8 cellular contexts compared by ENCODE assay signal in the genomic region with DNA sequence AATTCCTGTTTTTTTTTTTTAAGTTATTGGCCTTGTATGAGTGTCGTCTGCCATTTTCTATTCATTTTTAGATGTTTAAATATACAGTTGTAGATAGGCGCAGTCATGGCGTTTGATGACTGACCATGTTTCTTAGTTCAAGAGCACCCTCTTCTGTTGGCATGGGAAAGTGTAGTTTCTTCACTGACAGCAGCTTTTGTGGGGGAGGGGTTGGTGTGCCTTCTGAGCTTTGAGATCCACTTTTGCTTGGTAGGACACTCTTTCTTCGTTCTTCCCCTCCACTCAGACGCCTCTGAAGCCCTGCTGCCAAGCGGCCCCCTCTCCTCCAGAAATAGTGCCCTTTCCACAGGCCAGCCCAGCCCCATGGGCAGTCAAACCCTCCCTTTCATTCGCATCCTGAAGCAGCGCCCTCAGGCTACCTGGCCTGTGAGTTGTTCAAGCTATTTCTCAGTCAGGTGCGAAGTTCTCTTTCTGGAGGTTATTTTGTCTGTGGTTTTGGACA.
DNase-seq lines count a peak whose midpoint lies in the region; ATAC-seq and TF ChIP-seq lines count a peak whose summit lies in the region.

No MANE protein-coding gene starts in this region.

- H3K27ac ChIP-seq in neural progenitor cell: no peak overlapping the region

- no peak overlapping the region for H3K4me3 Mint-ChIP-seq in neural progenitor cell

- H3K27me3 Mint-ChIP-seq in neural progenitor cell (ENCODE audit: insufficient read depth, low read depth): no peaks in the 10 kb centered on the region

- no peaks in the 10 kb centered on the region for H3F3A ChIP-seq in neural progenitor cell (ENCODE audit: low read depth)

- H3K4me3 ChIP-seq in fibroblast of the aortic adventitia (ENCODE audit: low read depth, low read length) (no peak overlapping the region), neural progenitor cell (no peak overlapping the region)

- peak overlapping the region; percentile 93 for H2AFZ ChIP-seq in neural progenitor cell (replicated peaks)

- peaks cover 12% of the 10 kb centered on the region for H3K4me1 ChIP-seq in neural progenitor cell

- H3K27ac Mint-ChIP-seq in neural progenitor cell: peak overlapping the region; percentile 55

- no peak for ATAC-seq in HG02763 (IDR thresholded peaks at IDR 0.05; ENCODE audit: unreplicated experiment)

- peak; percentile 74 for DNase-seq in GM10266 (ENCODE audit: extremely low spot score)
- DNase-seq in HT-29 (ENCODE audit: low spot score): peak; percentile 86
- DNase-seq in NCI-H748 (lab: John Stamatoyannopoulos, UW; ENCODE audit: unreplicated experiment): peak; percentile 85
- peak; percentile 19 for DNase-seq in activated CD8-positive, alpha-beta memory T cell treated with anti-CD3 and anti-CD28 coated beads, Interleukin-2, amount 50 U/mL, for 4 hours
- DNase-seq in fibroblast of the aortic adventitia (ENCODE audit: low read depth): peak; percentile 93
- peak; percentile 87 for DNase-seq in neural progenitor cell (ENCODE audit: low spot score)
- DNase-seq in mesenteric fat pad (ENCODE audit: low spot score): no peak

- peak; percentile 63 for TF ChIP-seq CTCF in GM10266 (IDR thresholded peaks at IDR 0.05; ENCODE audit: control insufficient read depth, insufficient read depth, low read depth, missing control alignments)
- TF ChIP-seq CTCF in fibroblast of the aortic adventitia (IDR thresholded peaks at IDR 0.05; ENCODE audit: insufficient read depth, low read length): peak; percentile 73
- TF ChIP-seq CTCF in neural progenitor cell (IDR thresholded peaks at IDR 0.05): peak; percentile 84

- no peaks in the 10 kb centered on the region for H3K79me2 ChIP-seq in neural progenitor cell (ENCODE audit: low read depth)

- H3K9ac ChIP-seq in neural progenitor cell: no peak overlapping the region

- no peaks in the 10 kb centered on the region for H3K9me3 Mint-ChIP-seq in neural progenitor cell

- H3K36me3 ChIP-seq in neural progenitor cell: no peaks in the 10 kb centered on the region

- no peaks in the 10 kb centered on the region for H3K9me3 ChIP-seq in neural progenitor cell (ENCODE audit: low read depth)

- H3K36me3 Mint-ChIP-seq in neural progenitor cell: no peaks in the 10 kb centered on the region

- no peaks in the 10 kb centered on the region for H4K20me1 ChIP-seq in neural progenitor cell (ENCODE audit: low read depth)

- H3K27me3 ChIP-seq in neural progenitor cell: no peaks in the 10 kb centered on the region

- H3K4me1 Mint-ChIP-seq in neural progenitor cell: peaks cover 23% of the 10 kb centered on the region

- peak overlapping the region; percentile 38 for H3K4me2 ChIP-seq in neural progenitor cell
